ENCODE assay signal across 10 cellular contexts in genomic region chr10:132394936-132395703, GRCh38. TPM values are rescaled to one million over a fixed set of nuclear protein-coding genes. Genes with fewer than 3 reads are reported as not detected.
DNase-seq lines count a peak whose midpoint lies in the region; ATAC-seq and TF ChIP-seq lines count a peak whose summit lies in the region.
"Had no signal": no experiment of that assay in that cellular context is flagged by ENCODE, and none has a peak within 500 bp of the region (broad histone marks: within the 10 kb centered on the region; RNA-seq: fewer than 3 reads in every experiment).

No MANE protein-coding gene starts in this region.

- H3K27me3 ChIP-seq in Caco-2 (replicated peaks; ENCODE audit: control insufficient read depth, insufficient read depth, low read length) (no peaks in the 10 kb centered on the region), hepatocyte (no peaks in the 10 kb centered on the region), sigmoid colon (no peaks in the 10 kb centered on the region), SJCRH30 (0 out of 2 replicates have a peak, but pooled peaks cover 6% of the 10 kb centered on the region)
- H3K27me3 ChIP-seq: SJSA1 had no signal

- H3K27ac ChIP-seq in hepatocyte (peak overlapping the region; percentile 96), sigmoid colon (peak overlapping the region; percentile 91 to 99 (median 96)), SJCRH30 (no peak overlapping the region)
- H3K27ac ChIP-seq: SJSA1 had no signal

- peaks cover 14% of the 10 kb centered on the region for H3K9me3 Mint-ChIP-seq in Caco-2 (ENCODE audit: unreplicated experiment)
- peaks cover 6% of the 10 kb centered on the region for H3K9me3 Mint-ChIP-seq in activated CD4-positive, alpha-beta memory T cell treated with anti-CD3 and anti-CD28 coated beads, Interleukin-2, amount 10 ng/mL, durations not matched to agents 7 days and 5 days

- H3K9me3 ChIP-seq in Caco-2 (no peaks in the 10 kb centered on the region), hepatocyte (ENCODE audit: low read depth) (no peaks in the 10 kb centered on the region), sigmoid colon (no peaks in the 10 kb centered on the region), SJCRH30 (replicated peaks) (no peaks in the 10 kb centered on the region)
- H3K9me3 ChIP-seq: SJSA1 had no signal

- peaks cover 6% of the 10 kb centered on the region for H3K36me3 Mint-ChIP-seq in Caco-2 (ENCODE audit: insufficient read depth, unreplicated experiment)
- H3K36me3 Mint-ChIP-seq in activated CD4-positive, alpha-beta memory T cell treated with anti-CD3 and anti-CD28 coated beads, Interleukin-2, amount 10 ng/mL, durations not matched to agents 7 days and 5 days (ENCODE audit: low read depth): no peaks in the 10 kb centered on the region

- no TSS peak for BruUV-seq in Caco-2 (replicated peaks; lab: Mats Ljungman, UMichigan)

- H3K4me3 Mint-ChIP-seq in Caco-2 (ENCODE audit: unreplicated experiment): peak overlapping the region; percentile 56
- peak overlapping the region; percentile 30 for H3K4me3 Mint-ChIP-seq in activated CD4-positive, alpha-beta memory T cell treated with anti-CD3 and anti-CD28 coated beads, Interleukin-2, amount 10 ng/mL, durations not matched to agents 7 days and 5 days

- TF ChIP-seq CTCF in Caco-2 (IDR thresholded peaks at IDR 0.05; ENCODE audit: insufficient read depth in 1 of 2, low read depth in 1 of 2, low read length in 1 of 2, severe bottlenecking in 1 of 2, unreplicated experiment in 1 of 2): no peak
- TF ChIP-seq CTCF in hepatocyte (IDR thresholded peaks at IDR 0.05; ENCODE audit: poor library complexity): no peak
- no peak for TF ChIP-seq CTCF in sigmoid colon (IDR thresholded peaks at IDR 0.05)

- H3K4me1 Mint-ChIP-seq in Caco-2 (ENCODE audit: low read depth, unreplicated experiment): no peaks in the 10 kb centered on the region
- H3K4me1 Mint-ChIP-seq in activated CD4-positive, alpha-beta memory T cell treated with anti-CD3 and anti-CD28 coated beads, Interleukin-2, amount 10 ng/mL, durations not matched to agents 7 days and 5 days: peaks cover 9% of the 10 kb centered on the region

- no peak for DNase-seq in Caco-2
- no peak for DNase-seq in activated CD4-positive, alpha-beta memory T cell treated with anti-CD3 and anti-CD28 coated beads, Interleukin-2, amount 10 ng/mL, durations not matched to agents 7 days and 5 days
- no peak for DNase-seq in hepatocyte (ENCODE audit: low spot score)
- peak; percentile 75 for DNase-seq in sigmoid colon
- DNase-seq in effector CD4-positive, alpha-beta T cell: no peak
- DNase-seq in G401 (ENCODE audit: low spot score): no peak
- no peak for DNase-seq in SJCRH30
- DNase-seq: activated gamma-delta T cell had no signal

- H3K4me1 ChIP-seq in Caco-2 (peaks cover 20% of the 10 kb centered on the region), hepatocyte (ENCODE audit: insufficient read depth) (peaks cover 40% of the 10 kb centered on the region), sigmoid colon (peaks cover 0 to 37% (median 37%) of the 10 kb centered on the region in 4 donors), SJCRH30 (peaks cover 4% of the 10 kb centered on the region; the same call in 1 of the 2 replicates)

- in situ Hi-C loops in G401 (cut with HindIII; ENCODE audit: low sequenced_read_pairs): no loop called here

- H3K27me3 Mint-ChIP-seq in Caco-2 (ENCODE audit: insufficient read depth, unreplicated experiment): no peaks in the 10 kb centered on the region
- H3K27me3 Mint-ChIP-seq in activated CD4-positive, alpha-beta memory T cell treated with anti-CD3 and anti-CD28 coated beads, Interleukin-2, amount 10 ng/mL, durations not matched to agents 7 days and 5 days: peaks cover 6% of the 10 kb centered on the region

- POLR2A ChIA-PET in Caco-2 (lab: Charles Lee): no interaction called here
- POLR2A ChIA-PET in activated CD4-positive, alpha-beta memory T cell treated with anti-CD3 and anti-CD28 coated beads, Interleukin-2, amount 10 ng/mL, durations not matched to agents 7 days and 5 days (lab: Charles Lee): no interaction called here

- H3K4me3 ChIP-seq in Caco-2 (ENCODE audit: low read depth, low read length) (peak overlapping the region; percentile 59), hepatocyte (no peak overlapping the region), sigmoid colon (peak overlapping the region in 1 of 4 donors; percentile 83), SJCRH30 (no peak overlapping the region)

- CTCF ChIA-PET in Caco-2 (lab: Charles Lee): no interaction called here
- CTCF ChIA-PET in activated CD4-positive, alpha-beta memory T cell treated with anti-CD3 and anti-CD28 coated beads, Interleukin-2, amount 10 ng/mL, durations not matched to agents 7 days and 5 days (lab: Charles Lee): no interaction called here

- intact Hi-C loops in Caco-2 (cut with micrococcal nuclease; ENCODE audit: unreplicated experiment) (no loop called here), sigmoid colon (cut with DNase I) (loop anchor here (5.0 kb wide), 2 partner anchors 147 to 237 kb away; no protein-coding TSS in a partner anchor)

- no peak overlapping the region for H3K27ac Mint-ChIP-seq in Caco-2 (ENCODE audit: unreplicated experiment)
- no peak overlapping the region for H3K27ac Mint-ChIP-seq in activated CD4-positive, alpha-beta memory T cell treated with anti-CD3 and anti-CD28 coated beads, Interleukin-2, amount 10 ng/mL, durations not matched to agents 7 days and 5 days

- WGBS in hepatocyte (ENCODE audit: low lambda C conversion rate, missing lambda C conversion rate): 89% methylated on average over 5 of the region's 12 CpGs
- WGBS in sigmoid colon, 2 donors: 65 to 72% methylated on average over 12 of the region's 12 CpGs

- TF ChIP-seq EP300 in sigmoid colon (IDR thresholded peaks at IDR 0.05): no peak

- no peak for TF ChIP-seq POLR2A in sigmoid colon (IDR thresholded peaks at IDR 0.05)

- H3K4me2 ChIP-seq in hepatocyte: peak overlapping the region; percentile 100

- 0 out of 2 replicates have a peak, but pooled peaks cover 4% of the 10 kb centered on the region for H3K36me3 ChIP-seq in Caco-2 (ENCODE audit: control insufficient read depth, insufficient read depth, low read length)
- H3K36me3 ChIP-seq in hepatocyte (replicated peaks; ENCODE audit: insufficient read depth, low read depth): no peaks in the 10 kb centered on the region
- no peaks in the 10 kb centered on the region for H3K36me3 ChIP-seq in sigmoid colon
- no peaks in the 10 kb centered on the region for H3K36me3 ChIP-seq in SJCRH30
- H3K36me3 ChIP-seq: SJSA1 had no signal

- ATAC-seq in GM19467 (IDR thresholded peaks at IDR 0.05; ENCODE audit: unreplicated experiment): no peak

- H3K79me2 ChIP-seq in hepatocyte: peaks cover 30% of the 10 kb centered on the region

- H3K9me2 ChIP-seq in hepatocyte (replicated peaks; ENCODE audit: insufficient read depth): no peaks in the 10 kb centered on the region

- H2AFZ ChIP-seq in hepatocyte: no peak overlapping the region

- peaks cover 5% of the 10 kb centered on the region for H4K20me1 ChIP-seq in hepatocyte (ENCODE audit: insufficient read depth, poor library complexity, severe bottlenecking)

RNA-seq across cellular contexts. Expression of gene PWWP2B, which starts 1.9 kb away (rescaled TPM):
- total RNA-seq in Caco-2 (2022) (17.8 and 19.3 TPM in 2 replicates), hepatocyte (15.1 and 18.0 TPM in 2 replicates), sigmoid colon (10 to 100 TPM in 1 of 4 donors, 1 to 10 TPM in 3; 7.7 to 10.2 (median 9.3) TPM)
- 1 to 10 TPM; 5.5 to 6.3 TPM for total RNA-seq in activated CD4-positive, alpha-beta memory T cell treated with anti-CD3 and anti-CD28 coated beads, Interleukin-2, amount 10 ng/mL, durations not matched to agents 7 days and 5 days
- polyA plus RNA-seq in hepatocyte (10.7 and 12.7 TPM in 2 replicates), sigmoid colon (10 to 100 TPM; 27.0 to 50.8 (median 28.2) TPM)
- 24.5 and 27.6 TPM in 2 replicates for total RNA-seq in G401 (2014; rRNA removed; shearing (Covaris generic))
- 0.57 and 0.66 TPM in 2 replicates for total RNA-seq in SJCRH30 (2014; rRNA removed; shearing (Covaris generic))
